In the genomic region with DNA sequence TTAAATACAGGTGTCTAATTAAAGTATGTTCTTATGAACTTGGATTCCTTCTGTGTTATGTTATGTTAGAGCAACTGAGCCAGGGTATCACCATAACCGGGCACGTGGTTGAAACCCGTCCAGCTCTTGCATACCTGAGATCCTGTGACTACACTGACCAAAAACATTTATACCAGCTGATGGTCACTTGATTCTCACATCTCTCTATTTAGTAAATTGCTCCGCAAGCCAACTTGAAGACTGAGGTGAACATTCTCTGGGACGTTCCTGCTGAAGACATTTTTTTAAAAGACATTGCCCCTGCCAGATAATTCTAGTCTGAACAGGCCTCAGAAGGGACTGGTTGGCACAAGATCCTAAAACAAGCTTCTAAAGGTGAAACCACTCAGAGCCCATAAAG, we compare ENCODE assay signal across 18 cellular contexts.
A peak's percentile ranks its signal among the peaks of the same experiment; 100 is the strongest.
DNase-seq lines count a peak whose midpoint lies in the region; ATAC-seq and TF ChIP-seq lines count a peak whose summit lies in the region.
"Had no signal": no experiment of that assay in that cellular context is flagged by ENCODE, and none has a peak within 500 bp of the region (broad histone marks: within the 10 kb centered on the region; RNA-seq: fewer than 3 reads in every experiment).

No MANE protein-coding gene starts in this region.

- TF ChIP-seq CTCF in sigmoid colon (IDR thresholded peaks at IDR 0.05), result no peak

- peaks cover 49% of the 10 kb centered on the region for H3K4me1 ChIP-seq in SJSA1 (replicated peaks)
- peaks cover 0 to 29% (median 9%) of the 10 kb centered on the region in 4 donors for H3K4me1 ChIP-seq in sigmoid colon
- H3K4me1 ChIP-seq: body of pancreas had no signal

- no peak overlapping the region for H3K4me3 Mint-ChIP-seq in activated CD4-positive, alpha-beta memory T cell treated with anti-CD3 and anti-CD28 coated beads, Interleukin-2, amount 10 ng/mL, durations not matched to agents 7 days and 5 days
- H3K4me3 Mint-ChIP-seq in activated CD4-positive, alpha-beta memory T cell treated with anti-CD3 and anti-CD28 coated beads for 36 hours, result no peak overlapping the region
- H3K4me3 Mint-ChIP-seq: nephron progenitor cell had no signal

- H3K36me3 Mint-ChIP-seq in activated CD4-positive, alpha-beta memory T cell treated with anti-CD3 and anti-CD28 coated beads, Interleukin-2, amount 10 ng/mL, durations not matched to agents 7 days and 5 days (ENCODE audit: low read depth), result peaks cover 35% of the 10 kb centered on the region
- H3K36me3 Mint-ChIP-seq in activated CD4-positive, alpha-beta memory T cell treated with anti-CD3 and anti-CD28 coated beads for 36 hours, result peaks cover 33% of the 10 kb centered on the region

- DNase-seq in activated CD4-positive, alpha-beta memory T cell treated with anti-CD3 and anti-CD28 coated beads, Interleukin-2, amount 10 ng/mL, durations not matched to agents 7 days and 5 days, result no peak
- DNase-seq in activated CD4-positive, alpha-beta memory T cell treated with anti-CD3 and anti-CD28 coated beads for 36 hours, result no peak
- no peak for DNase-seq in SJSA1 (ENCODE audit: low read depth in 1 of 2, low spot score in 2 of 2)
- DNase-seq in epithelial cell of prostate (ENCODE audit: low read depth, low spot score), result no peak
- DNase-seq in sigmoid colon, result peak; percentile 67
- DNase-seq in iPS-NIHi11 (ENCODE audit: low spot score), result no peak
- DNase-seq in NCI-H82 (lab: John Stamatoyannopoulos, UW), result no peak
- DNase-seq: H7, Kasumi-1, NCI-H2081 treated with DMSO at 0.1 percent for 48 hours, nephron progenitor cell, substantia nigra had no signal

- H3K27me3 Mint-ChIP-seq in activated CD4-positive, alpha-beta memory T cell treated with anti-CD3 and anti-CD28 coated beads, Interleukin-2, amount 10 ng/mL, durations not matched to agents 7 days and 5 days, result no peaks in the 10 kb centered on the region
- H3K27me3 Mint-ChIP-seq in activated CD4-positive, alpha-beta memory T cell treated with anti-CD3 and anti-CD28 coated beads for 36 hours, result no peaks in the 10 kb centered on the region

- H3K4me1 Mint-ChIP-seq in activated CD4-positive, alpha-beta memory T cell treated with anti-CD3 and anti-CD28 coated beads, Interleukin-2, amount 10 ng/mL, durations not matched to agents 7 days and 5 days, result peaks cover 37% of the 10 kb centered on the region
- H3K4me1 Mint-ChIP-seq in activated CD4-positive, alpha-beta memory T cell treated with anti-CD3 and anti-CD28 coated beads for 36 hours (ENCODE audit: low read depth), result peaks cover 21% of the 10 kb centered on the region

- WGBS in sigmoid colon, 2 donors, result 80 to 88% methylated on average over 5 of the region's 5 CpGs

- TF ChIP-seq EP300 in sigmoid colon (IDR thresholded peaks at IDR 0.05), result peak in 2 of 4 donors; percentile 9 to 23

- no peaks in the 10 kb centered on the region for H3K9me3 Mint-ChIP-seq in activated CD4-positive, alpha-beta memory T cell treated with anti-CD3 and anti-CD28 coated beads, Interleukin-2, amount 10 ng/mL, durations not matched to agents 7 days and 5 days
- H3K9me3 Mint-ChIP-seq in activated CD4-positive, alpha-beta memory T cell treated with anti-CD3 and anti-CD28 coated beads for 36 hours, result no peaks in the 10 kb centered on the region
- H3K9me3 Mint-ChIP-seq: activated T-helper 1 cell treated with anti-CD3 and anti-CD28 coated beads, Interleukin-12 subunit alpha, Interleukin-12 subunit beta, Interleukin-2, Interleukin-4 antibody, amounts not matched to agents 30 ng/mL and 10 ng/mL and 1 ng/mL, durations not matched to agents 14 hours and 24 hours and 36 hours; nephron progenitor cell had no signal

- H3K36me3 ChIP-seq in SJSA1, result peaks cover 72% of the 10 kb centered on the region
- H3K36me3 ChIP-seq in sigmoid colon, result peaks cover 0 to 3% (median 0%) of the 10 kb centered on the region in 4 donors

- no peak overlapping the region for H3K4me3 ChIP-seq in SJSA1
- H3K4me3 ChIP-seq in sigmoid colon, result no peak overlapping the region
- H3K4me3 ChIP-seq: A549, body of pancreas, skin epidermis had no signal

- H3K27me3 ChIP-seq in SJSA1 (replicated peaks) (no peaks in the 10 kb centered on the region), sigmoid colon (no peaks in the 10 kb centered on the region)
- H3K27me3 ChIP-seq: body of pancreas had no signal

- no peaks in the 10 kb centered on the region for H3K9me3 ChIP-seq in SJSA1 (replicated peaks)
- H3K9me3 ChIP-seq in sigmoid colon, result no peaks in the 10 kb centered on the region
- H3K9me3 ChIP-seq: A549, body of pancreas had no signal

- peak overlapping the region; percentile 32; the same call in 1 of the 2 replicates for H3K27ac ChIP-seq in SJSA1
- peak overlapping the region; percentile 96 for H3K27ac ChIP-seq in epithelial cell of prostate
- H3K27ac ChIP-seq in sigmoid colon, result peak overlapping the region; percentile 11 to 60 (median 35)
- H3K27ac ChIP-seq: body of pancreas had no signal

- POLR2A ChIA-PET in activated CD4-positive, alpha-beta memory T cell treated with anti-CD3 and anti-CD28 coated beads, Interleukin-2, amount 10 ng/mL, durations not matched to agents 7 days and 5 days (lab: Charles Lee), result interaction anchor here (1.0 kb wide), 1 partner anchor 13 kb away, joined by 3 read pairs; no protein-coding TSS in a partner anchor
- POLR2A ChIA-PET in activated CD4-positive, alpha-beta memory T cell treated with anti-CD3 and anti-CD28 coated beads for 36 hours (lab: Charles Lee), result interaction anchor here (1.3 kb wide), 1 partner anchor 20 kb away, joined by 5 read pairs; no protein-coding TSS in a partner anchor

- CTCF ChIA-PET in activated CD4-positive, alpha-beta memory T cell treated with anti-CD3 and anti-CD28 coated beads, Interleukin-2, amount 10 ng/mL, durations not matched to agents 7 days and 5 days (lab: Charles Lee), result no interaction called here
- CTCF ChIA-PET in activated CD4-positive, alpha-beta memory T cell treated with anti-CD3 and anti-CD28 coated beads for 36 hours (lab: Charles Lee), result interaction anchor here (0.6 to 1.0 kb wide), 2 partner anchors 398 to 429 kb away, joined by 3 read pairs; no protein-coding TSS in a partner anchor

- H3K27ac Mint-ChIP-seq in activated CD4-positive, alpha-beta memory T cell treated with anti-CD3 and anti-CD28 coated beads, Interleukin-2, amount 10 ng/mL, durations not matched to agents 7 days and 5 days, result peak overlapping the region; percentile 11
- no peak overlapping the region for H3K27ac Mint-ChIP-seq in activated CD4-positive, alpha-beta memory T cell treated with anti-CD3 and anti-CD28 coated beads for 36 hours
- H3K27ac Mint-ChIP-seq: nephron progenitor cell had no signal

- intact Hi-C loops in activated CD4-positive, alpha-beta memory T cell treated with anti-CD3 and anti-CD28 coated beads for 36 hours (cut with micrococcal nuclease), result loop anchor here (10.0 kb wide), 1 partner anchor 426 kb away; no protein-coding TSS in a partner anchor
- intact Hi-C loops in sigmoid colon (cut with DNase I), result loop anchor here (2.0 kb wide), 1 partner anchor 236 kb away; no protein-coding TSS in a partner anchor

- no peak for ATAC-seq in HG02970 (IDR thresholded peaks at IDR 0.05; ENCODE audit: low FRiP score, unreplicated experiment)
- ATAC-seq: A549, body of pancreas, left lobe of liver had no signal

- TF ChIP-seq POLR2A in sigmoid colon (IDR thresholded peaks at IDR 0.05), result no peak

Comparison
In these comparisons a context has a peak if more than half of its experiments do, and no peak if none do; other contexts are left out.
1. H3K27ac ChIP-seq: peak in every context shown above with its lines; median percentile 96 in epithelial cell of prostate; 35 in sigmoid colon; 32 in SJSA1.